In genomic region chr21:33403786-33404571, GRCh38 we compare ENCODE assay signal across 8 cellular contexts. TPM values are rescaled to one million over a fixed set of nuclear protein-coding genes. Genes with fewer than 3 reads are reported as not detected.
DNase-seq lines count a peak whose midpoint lies in the region; ATAC-seq and TF ChIP-seq lines count a peak whose summit lies in the region.

No MANE protein-coding gene starts in this region.

- H3F3A ChIP-seq in PC-3 (ENCODE audit: low read length, unreplicated experiment) = no peaks in the 10 kb centered on the region

- POLR2A ChIA-PET in PC-3 (lab: Charles Lee; ENCODE audit: unreplicated experiment) = interaction anchor here (0.6 to 1.1 kb wide), 2 partner anchors 26 to 40 kb away, joined by 3 to 10 read pairs; no protein-coding TSS in a partner anchor

- H2AFZ ChIP-seq in PC-3 (ENCODE audit: low read length) = peak overlapping the region; percentile 23; the same call in 1 of the 2 replicates

- CTCF ChIA-PET in PC-3 (lab: Charles Lee) = no interaction called here

- 0 out of 2 replicates have a peak, but pooled peaks cover 10% of the 10 kb centered on the region for H4K20me1 ChIP-seq in PC-3 (ENCODE audit: low read length)

- no peak for TF ChIP-seq CTCF in PC-3 (conservative IDR thresholded peaks at IDR 0.05; ENCODE audit: low read depth, low read length)
- peak in 2 of 12 donors; percentile 3 to 15 for TF ChIP-seq CTCF in heart left ventricle (IDR thresholded peaks at IDR 0.05)
- TF ChIP-seq CTCF in ovary (IDR thresholded peaks at IDR 0.05) = no peak

- DNase-seq in DMS79 treated with DMSO at 0.1 percent for 48 hours (lab: John Stamatoyannopoulos, UW) = peak; percentile 61
- DNase-seq in DMS79 (lab: John Stamatoyannopoulos, UW) = no peak
- DNase-seq in PC-3 = peak; percentile 41
- peak; percentile 64 to 84 (median 70) for DNase-seq in heart left ventricle
- peak; percentile 52 to 78 (median 70) for DNase-seq in ovary
- no peak for DNase-seq in mesenteric fat pad (ENCODE audit: low spot score)

- H3K4me3 ChIP-seq in PC-3 (ENCODE audit: low read length) (peak overlapping the region; percentile 85), heart left ventricle (peak overlapping the region; percentile 66 to 96 (median 88)), ovary (peak overlapping the region; percentile 95)

- H3K4me1 ChIP-seq in PC-3 (ENCODE audit: insufficient read depth, low read length) (peaks cover 20% of the 10 kb centered on the region), heart left ventricle (peaks cover 0 to 75% (median 27%) of the 10 kb centered on the region in 12 donors), ovary (ENCODE audit: insufficient read depth) (peaks cover 10% of the 10 kb centered on the region)

- peak overlapping the region; percentile 84 for H3K27ac ChIP-seq in PC-3 (ENCODE audit: low read length)
- peak overlapping the region; percentile 100 for H3K27ac ChIP-seq in adipose tissue (ENCODE audit: low read depth, low read length)
- peak overlapping the region; percentile 71 to 100 (median 94) for H3K27ac ChIP-seq in heart left ventricle
- peak overlapping the region; percentile 70 to 91 for H3K27ac ChIP-seq in ovary

- ATAC-seq in HG02970 (IDR thresholded peaks at IDR 0.05; ENCODE audit: low FRiP score, unreplicated experiment) (peak; percentile 14), PC-3 (peak; percentile 55), heart left ventricle (peak; percentile 32 to 69 (median 61))

- TF ChIP-seq POLR2A in heart left ventricle (IDR thresholded peaks at IDR 0.05) (peak in 1 of 2 donors; percentile 13), ovary (IDR thresholded peaks at IDR 0.05) (peak; percentile 10)

- peak overlapping the region; percentile 94 for H3K4me2 ChIP-seq in PC-3 (ENCODE audit: low read length)

- peaks cover 9% of the 10 kb centered on the region for H3K36me3 ChIP-seq in PC-3 (ENCODE audit: low read depth, low read length)
- H3K36me3 ChIP-seq in heart left ventricle = peaks cover 0 to 29% (median 0%) of the 10 kb centered on the region in 9 donors
- no peaks in the 10 kb centered on the region for H3K36me3 ChIP-seq in ovary

- intact Hi-C loops in PC-3 (cut with micrococcal nuclease) (loop anchor here (2.0 kb wide), 3 partner anchors 23 to 43 kb away; no protein-coding TSS in a partner anchor), heart left ventricle (cut with DNase I) (no loop called here), ovary (cut with DNase I) (no loop called here)

- peaks cover 52% of the 10 kb centered on the region for H3K79me2 ChIP-seq in PC-3 (ENCODE audit: low read length)

- TF ChIP-seq EP300 in ovary (IDR thresholded peaks at IDR 0.05) = no peak

- 1 to 4% (median 2%) methylated on average over 43 to 47 of the region's 47 CpGs for WGBS in adipose tissue, 3 donors
- WGBS in heart left ventricle, 4 donors = 5 to 36% (median 9%) methylated on average over 8 to 47 of the region's 47 CpGs
- WGBS in ovary, 3 donors = 5 to 6% (median 5%) methylated on average over 40 to 47 of the region's 47 CpGs

- H3K27me3 ChIP-seq in PC-3 (ENCODE audit: low read length) (no peaks in the 10 kb centered on the region), heart left ventricle (no peaks in the 10 kb centered on the region), ovary (no peaks in the 10 kb centered on the region)

- H3K9me3 ChIP-seq in PC-3 (ENCODE audit: low read length) = no peaks in the 10 kb centered on the region
- no peaks in the 10 kb centered on the region for H3K9me3 ChIP-seq in heart left ventricle
- no peaks in the 10 kb centered on the region for H3K9me3 ChIP-seq in ovary

- H3K9ac ChIP-seq in PC-3 (ENCODE audit: low read length) = peak overlapping the region; percentile 98

- H3K9me2 ChIP-seq in PC-3 (replicated peaks; ENCODE audit: low read length) = no peaks in the 10 kb centered on the region

- BruUV-seq in PC-3 (replicated peaks; lab: Mats Ljungman, UMichigan) = TSS peak; percentile 96

RNA-seq across cellular contexts. Expression of gene IFNGR2, which starts 0.8 kb away (rescaled TPM):
- total RNA-seq in PC-3 (2014; rRNA removed) = 35.7 and 37.8 TPM in 2 replicates
- polyA plus RNA-seq in adipose tissue = 100 to 1,000 TPM in 1 of 3 donors, 10 to 100 TPM in 2; 16.8 to 125 (median 87.6) TPM
- total RNA-seq in heart left ventricle = 10 to 100 TPM; 25.1 to 83.3 (median 35.7) TPM
- polyA plus RNA-seq in heart left ventricle = 10 to 100 TPM; 25.1 to 27.3 TPM
- 10 to 100 TPM; 39.6 to 54.5 (median 46.7) TPM for total RNA-seq in ovary
- polyA plus RNA-seq in ovary = 100 to 1,000 TPM in 1 of 2 donors, 10 to 100 TPM in 1; 43.7 to 125 TPM
- total RNA-seq in mesenteric fat pad = 150 TPM

Comparison
In these comparisons a context has a peak if more than half of its experiments do, and no peak if none do; other contexts are left out.
1. DNase-seq: peak in DMS79 treated with DMSO at 0.1 percent for 48 hours (single experiment), PC-3 (single experiment), heart left ventricle (5 of 5) and ovary (5 of 5); none in DMS79 (single experiment) and mesenteric fat pad (single experiment).
2. Peak in every context shown above with its lines, with median percentiles within 50 percentile points of each other: ATAC-seq, H3K27ac ChIP-seq and H3K4me3 ChIP-seq.